ENCODE assay signal across 10 cellular contexts in the genomic region with DNA sequence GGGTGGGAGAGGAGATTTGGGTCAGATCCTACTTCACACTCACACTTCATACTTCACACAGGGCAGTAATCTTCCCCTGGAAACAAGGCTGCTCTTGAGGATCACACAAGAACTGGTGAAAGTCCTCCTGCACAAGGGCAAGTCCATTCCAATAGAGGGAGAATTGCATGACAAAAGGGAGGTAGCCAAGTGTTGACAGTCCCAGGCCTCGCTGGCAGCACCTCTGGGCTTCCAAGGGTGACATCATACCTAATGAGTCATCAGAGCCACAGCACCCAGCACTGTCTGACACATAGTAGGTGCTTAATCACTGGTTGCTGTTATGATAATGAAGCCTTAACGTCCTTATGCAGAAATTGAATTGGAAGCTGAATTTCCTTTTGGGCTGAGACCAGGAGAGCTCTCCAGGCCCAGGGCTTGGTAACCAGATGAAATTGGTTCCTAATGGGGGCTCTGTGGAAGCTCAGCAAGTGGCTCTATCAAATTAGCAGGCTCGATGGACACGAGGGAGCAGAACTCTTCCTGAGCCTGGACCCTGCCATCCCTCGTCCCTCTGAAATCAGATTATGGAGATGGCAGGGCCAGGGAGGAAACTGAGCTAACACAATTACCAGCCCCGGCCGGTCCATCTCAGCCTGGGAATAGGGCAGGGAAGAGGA. TPM values are rescaled to one million over a fixed set of nuclear protein-coding genes. Genes with fewer than 3 reads are reported as not detected.
DNase-seq lines count a peak whose midpoint lies in the region; ATAC-seq, FAIRE-seq and TF ChIP-seq lines count a peak whose summit lies in the region.
"Had no signal": no experiment of that assay in that cellular context is flagged by ENCODE, and none has a peak within 500 bp of the region (broad histone marks: within the 10 kb centered on the region; RNA-seq: fewer than 3 reads in every experiment).

No MANE protein-coding gene starts in this region.

- H3K4me2 ChIP-seq in GM23248 (ENCODE audit: unreplicated experiment) (peak overlapping the region; percentile 47), fibroblast of lung (ENCODE audit: extremely low read depth, insufficient read depth, low read length) (no peak overlapping the region), osteoblast (ENCODE audit: insufficient read depth, low read length) (peak overlapping the region; percentile 35)

- H3K27me3 ChIP-seq in GM23248 (replicated peaks; ENCODE audit: insufficient read depth) (no peaks in the 10 kb centered on the region), fibroblast of lung (ENCODE audit: control insufficient read depth, insufficient read depth, low read length) (no peaks in the 10 kb centered on the region), osteoblast (ENCODE audit: insufficient read depth, low read length) (no peaks in the 10 kb centered on the region)
- H3K27me3 ChIP-seq: esophagus squamous epithelium had no signal

- H3K36me3 ChIP-seq in GM23248 (ENCODE audit: low read depth) (no peaks in the 10 kb centered on the region), fibroblast of lung (ENCODE audit: control insufficient read depth, insufficient read depth, low read length) (no peaks in the 10 kb centered on the region), osteoblast (ENCODE audit: insufficient read depth, low read length) (no peaks in the 10 kb centered on the region)
- H3K36me3 ChIP-seq: esophagus squamous epithelium had no signal

- H3K9ac ChIP-seq in GM23248: peak overlapping the region; percentile 39; the same call in 1 of the 2 replicates
- H3K9ac ChIP-seq in fibroblast of lung (ENCODE audit: insufficient read depth, low read length): no peak overlapping the region

- peaks cover 52% of the 10 kb centered on the region for H3K4me1 ChIP-seq in GM23248 (ENCODE audit: insufficient read depth)
- peaks cover 18% of the 10 kb centered on the region for H3K4me1 ChIP-seq in fibroblast of lung (ENCODE audit: control insufficient read depth, extremely low read depth, insufficient read depth, low read length)
- H3K4me1 ChIP-seq in osteoblast (ENCODE audit: insufficient read depth, low read length): peaks cover 56% of the 10 kb centered on the region

- no peak for FAIRE-seq in RCC 7860 (lab: Jason Lieb, UNC)

- peak; percentile 71 for DNase-seq in GM23248
- peak; percentile 72 for DNase-seq in RCC 7860 (ENCODE audit: low spot score)
- peak; percentile 25 to 68 for DNase-seq in fibroblast of lung (ENCODE audit: low read depth in 2 of 2)
- DNase-seq in osteoblast (ENCODE audit: insufficient read length, low spot score, missing footprints): no peak
- no peak for DNase-seq in superior temporal gyrus (ENCODE audit: extremely low spot score)
- DNase-seq: DMS79 treated with DMSO at 0.1 percent for 48 hours, esophagus squamous epithelium, NCI-H526 treated with DMSO at 0.1 percent for 48 hours had no signal

- in situ Hi-C loops in GM23248 (cut with MboI): no loop called here

- H3K27ac ChIP-seq in GM23248: peak overlapping the region; percentile 84
- H3K27ac ChIP-seq in fibroblast of lung (ENCODE audit: insufficient read depth, low read length): peak overlapping the region; percentile 6
- peak overlapping the region; percentile 91 for H3K27ac ChIP-seq in osteoblast (ENCODE audit: low read depth, low read length)

- H2AFZ ChIP-seq in GM23248 (no peak overlapping the region), fibroblast of lung (ENCODE audit: low read length) (no peak overlapping the region), osteoblast (ENCODE audit: low read length) (no peak overlapping the region)

- WGBS in GM23248 (ENCODE audit: low coverage in 1 of 2, low lambda C conversion rate in 2 of 2, missing lambda C conversion rate in 2 of 2), 2 experiments: 60% methylated on average over 7 of the region's 7 CpGs

- H4K20me1 ChIP-seq in GM23248 (ENCODE audit: insufficient read depth) (no peaks in the 10 kb centered on the region), fibroblast of lung (ENCODE audit: control insufficient read depth, extremely low read depth, insufficient read depth, low read length) (no peaks in the 10 kb centered on the region), osteoblast (ENCODE audit: insufficient read depth, low read length) (peaks cover 2% of the 10 kb centered on the region)

- H3K9me2 ChIP-seq in GM23248 (ENCODE audit: insufficient read depth): no peaks in the 10 kb centered on the region

- ATAC-seq in HG03520 (IDR thresholded peaks at IDR 0.05; ENCODE audit: unreplicated experiment): no peak
- no peak for ATAC-seq in GM18519 (IDR thresholded peaks at IDR 0.05; ENCODE audit: low FRiP score, unreplicated experiment)

- H3K4me3 ChIP-seq in GM23248: no peak overlapping the region
- no peak overlapping the region for H3K4me3 ChIP-seq in fibroblast of lung (replicated peaks in 1 of 4; ENCODE audit: control extremely low read depth in 1 of 4, insufficient read depth in 1 of 4, low read depth in 3 of 4, low read length in 4 of 4)
- H3K4me3 ChIP-seq in osteoblast (ENCODE audit: insufficient read depth, low read length): no peak overlapping the region
- H3K4me3 ChIP-seq: esophagus squamous epithelium had no signal

- no peaks in the 10 kb centered on the region for H3K9me3 ChIP-seq in GM23248 (ENCODE audit: low read depth)
- H3K9me3 ChIP-seq in fibroblast of lung (ENCODE audit: control insufficient read depth, insufficient read depth, low read depth, low read length): no peaks in the 10 kb centered on the region
- H3K9me3 ChIP-seq in osteoblast (ENCODE audit: low read depth, low read length): no peaks in the 10 kb centered on the region
- H3K9me3 ChIP-seq: esophagus squamous epithelium had no signal

- TF ChIP-seq CTCF in fibroblast of lung (conservative IDR thresholded peaks at IDR 0.05 in 1 of 2, IDR thresholded peaks at IDR 0.05 in 1 of 2; ENCODE audit: low read depth in 1 of 2, low read length in 2 of 2): no peak
- no peak for TF ChIP-seq CTCF in osteoblast (IDR thresholded peaks at IDR 0.05; ENCODE audit: extremely low read depth, low read depth, low read length)

- no peaks in the 10 kb centered on the region for H3K79me2 ChIP-seq in GM23248 (ENCODE audit: insufficient read depth)
- H3K79me2 ChIP-seq in fibroblast of lung (ENCODE audit: control insufficient read depth, insufficient read depth, low read length): no peaks in the 10 kb centered on the region
- H3K79me2 ChIP-seq in osteoblast (ENCODE audit: insufficient read depth, low read length): no peaks in the 10 kb centered on the region

- peaks cover 33% of the 10 kb centered on the region for H3F3A ChIP-seq in GM23248 (ENCODE audit: insufficient read depth)

RNA-seq across cellular contexts. Expression of a gene that starts 58.8 kb away (rescaled TPM):
- 403 and 414 TPM in 2 replicates for total RNA-seq in GM23248 (2014; rRNA removed; shearing (Covaris generic))
- polyA plus RNA-seq in GM23248 (2016; fragmentation: Nextera tagmentation; extraction: Ambion mirVana): 593 and 597 TPM in 2 replicates
- 178 and 254 TPM in 2 replicates for total RNA-seq in fibroblast of lung
- 578 and 729 TPM in 2 replicates for polyA plus RNA-seq in fibroblast of lung
- 491 and 638 TPM in 2 replicates for polyA plus RNA-seq in fibroblast of lung (2012)
- 1,123 and 1,490 TPM in 2 replicates for polyA minus RNA-seq in fibroblast of lung (ENCODE audit: low replicate concordance)
- total RNA-seq in osteoblast: 444 and 447 TPM in 2 replicates

Comparison
In these comparisons a context has a peak if more than half of its experiments do, and no peak if none do; other contexts are left out.
1. DNase-seq: peak in GM23248 (single experiment), RCC 7860 (single experiment) and fibroblast of lung (2 of 2); none in osteoblast (single experiment) and superior temporal gyrus (single experiment).
2. H3K27ac ChIP-seq: peak in every context shown above with its lines; median percentile 91 in osteoblast; 84 in GM23248; 6 in fibroblast of lung.